In genomic region chr17:9668532-9668931, GRCh38 we compare ENCODE assay signal across 18 cellular contexts. TPM values are rescaled to one million over a fixed set of nuclear protein-coding genes. Genes with fewer than 3 reads are reported as not detected.
DNase-seq lines count a peak whose midpoint lies in the region; ATAC-seq, FAIRE-seq and TF ChIP-seq lines count a peak whose summit lies in the region.
"Had no signal": no experiment of that assay in that cellular context is flagged by ENCODE, and none has a peak within 500 bp of the region (broad histone marks: within the 10 kb centered on the region; RNA-seq: fewer than 3 reads in every experiment).

No MANE protein-coding gene starts in this region.

- no peaks in the 10 kb centered on the region for H3K27me3 Mint-ChIP-seq in astrocyte (ENCODE audit: low read depth, unreplicated experiment)
- H3K27me3 Mint-ChIP-seq: progenitor cell of endocrine pancreas had no signal

- intact Hi-C loops in left cardiac atrium (cut with DNase I) = no loop called here

- H3K79me2 ChIP-seq in astrocyte (ENCODE audit: insufficient read depth, low read length) (no peaks in the 10 kb centered on the region), SK-N-SH (ENCODE audit: insufficient read depth) (no peaks in the 10 kb centered on the region)

- CTCF ChIA-PET in SK-N-SH (lab: Yijun Ruan, JAX) = no interaction called here

- POLR2A ChIA-PET in SK-N-SH (lab: Yijun Ruan, JAX) = no interaction called here

- peaks cover 37% of the 10 kb centered on the region for H3K4me1 Mint-ChIP-seq in astrocyte (ENCODE audit: low read depth, unreplicated experiment)

- H3K9me3 ChIP-seq in BLaER1 = peaks cover 18% of the 10 kb centered on the region
- no peaks in the 10 kb centered on the region for H3K9me3 ChIP-seq in astrocyte (ENCODE audit: insufficient read depth, low read depth, low read length)
- H3K9me3 ChIP-seq in SK-N-SH = no peaks in the 10 kb centered on the region
- H3K9me3 ChIP-seq: ascending aorta had no signal

- H3K9me3 Mint-ChIP-seq in astrocyte (ENCODE audit: unreplicated experiment) = peaks cover 7% of the 10 kb centered on the region

- H3F3A ChIP-seq in SK-N-SH (replicated peaks; ENCODE audit: insufficient read depth) = no peaks in the 10 kb centered on the region

- WGBS in SK-N-SH (ENCODE audit: low lambda C conversion rate) = 29% methylated on average over 7 of the region's 7 CpGs

- FAIRE-seq in astrocyte (lab: Jason Lieb, UNC) = no peak

- H3K36me3 Mint-ChIP-seq in astrocyte (ENCODE audit: low read depth, unreplicated experiment) = peaks cover 28% of the 10 kb centered on the region

- no peak overlapping the region for H3K4me3 ChIP-seq in BLaER1
- no peak overlapping the region for H3K4me3 ChIP-seq in astrocyte (ENCODE audit: insufficient read depth, low read depth, low read length)
- H3K4me3 ChIP-seq in kidney epithelial cell (ENCODE audit: low read depth, low read length) = no peak overlapping the region
- H3K4me3 ChIP-seq in SK-N-SH (ENCODE audit: low read depth in 2 of 2, low read length in 1 of 2) = no peak overlapping the region
- H3K4me3 ChIP-seq: ascending aorta, dorsolateral prefrontal cortex had no signal

- no peak for TF ChIP-seq EP300 in SK-N-SH (IDR thresholded peaks at IDR 0.05; ENCODE audit: borderline replicate concordance in 1 of 2, low read depth in 1 of 2, low read length in 1 of 2)

- TF ChIP-seq CTCF in astrocyte (IDR thresholded peaks at IDR 0.05; ENCODE audit: insufficient read depth, low read depth, low read length) (no peak), kidney epithelial cell (IDR thresholded peaks at IDR 0.05; ENCODE audit: insufficient read depth, low read length, poor library complexity, severe bottlenecking) (no peak), SK-N-SH (IDR thresholded peaks at IDR 0.05) (no peak)

- DNase-seq in HT1080 (ENCODE audit: low read depth) = peak; percentile 95
- DNase-seq in astrocyte (ENCODE audit: low read depth) = peak; percentile 78
- DNase-seq in kidney epithelial cell (ENCODE audit: low read depth) = peak; percentile 84
- no peak for DNase-seq in SK-N-SH
- no peak for DNase-seq in left cardiac atrium
- DNase-seq in HT-29 (ENCODE audit: low spot score) = no peak
- DNase-seq: activated CD4-positive, alpha-beta memory T cell treated with anti-CD3 and anti-CD28 coated beads, Interleukin-2, amount 10 ng/mL, durations not matched to agents 7 days and 5 days; AML-193; dorsolateral prefrontal cortex; left ventricle myocardium superior; NCI-H1930; NCI-H524 treated with DMSO at 0.1 percent for 48 hours; stimulated activated CD4-positive, alpha-beta T cell treated with anti-CD3 and anti-CD28 coated beads, Interleukin-12 subunit alpha, Interleukin-12 subunit beta, amount 100 ng/mL, for 4 hours had no signal

- ATAC-seq in GM21447 (IDR thresholded peaks at IDR 0.05; ENCODE audit: unreplicated experiment) (no peak), left cardiac atrium (no peak)
- ATAC-seq: left ventricle myocardium superior had no signal

- no peak overlapping the region for H3K27ac ChIP-seq in BLaER1
- H3K27ac ChIP-seq in astrocyte (ENCODE audit: low read depth, low read length) = no peak overlapping the region
- no peak overlapping the region for H3K27ac ChIP-seq in SK-N-SH (ENCODE audit: low read depth in 2 of 2, low read length in 1 of 2)
- H3K27ac ChIP-seq: ascending aorta, dorsolateral prefrontal cortex had no signal

- H3K4me1 ChIP-seq in BLaER1 (peaks cover 75% of the 10 kb centered on the region), astrocyte (ENCODE audit: insufficient read depth, low read length) (peaks cover 3% of the 10 kb centered on the region), SK-N-SH (ENCODE audit: control insufficient read depth in 1 of 2, insufficient read depth in 2 of 2, low read depth in 1 of 2, low read length in 1 of 2) (no peaks in the 10 kb centered on the region)
- H3K4me1 ChIP-seq: ascending aorta had no signal

- H3K9ac ChIP-seq in BLaER1 (no peak overlapping the region), astrocyte (ENCODE audit: low read length) (no peak overlapping the region), SK-N-SH (no peak overlapping the region)

- peak overlapping the region; percentile 80 for H3K27ac Mint-ChIP-seq in astrocyte (ENCODE audit: unreplicated experiment)
- H3K27ac Mint-ChIP-seq: activated CD4-positive, alpha-beta memory T cell treated with anti-CD3 and anti-CD28 coated beads, Interleukin-2, amount 10 ng/mL, durations not matched to agents 7 days and 5 days; stimulated activated naive CD8-positive, alpha-beta T cell treated with anti-CD3 and anti-CD28 coated beads, Interleukin-15, Interleukin-2, amounts not matched to agents 100 ng/mL and 50 ng/mL, for 24 hours had no signal

- no peak overlapping the region for H3K4me3 Mint-ChIP-seq in astrocyte (ENCODE audit: unreplicated experiment)
- H3K4me3 Mint-ChIP-seq: activated CD4-positive, alpha-beta memory T cell treated with anti-CD3 and anti-CD28 coated beads, Interleukin-2, amount 10 ng/mL, durations not matched to agents 7 days and 5 days; stimulated activated naive CD8-positive, alpha-beta T cell treated with anti-CD3 and anti-CD28 coated beads, Interleukin-15, Interleukin-2, amounts not matched to agents 100 ng/mL and 50 ng/mL, for 24 hours had no signal

- no peaks in the 10 kb centered on the region for H3K9me2 ChIP-seq in SK-N-SH

- H2AFZ ChIP-seq in astrocyte (ENCODE audit: low read depth, low read length) = no peak overlapping the region
- no peak overlapping the region for H2AFZ ChIP-seq in SK-N-SH (ENCODE audit: low read depth)

- H3K27me3 ChIP-seq in BLaER1 (no peaks in the 10 kb centered on the region), astrocyte (ENCODE audit: insufficient read depth, low read length) (no peaks in the 10 kb centered on the region), kidney epithelial cell (ENCODE audit: control insufficient read depth, insufficient read depth, low read length) (no peaks in the 10 kb centered on the region), SK-N-SH (ENCODE audit: insufficient read depth) (peaks cover 21% of the 10 kb centered on the region; the same call in 1 of the 2 replicates)
- H3K27me3 ChIP-seq: ascending aorta had no signal

- peak overlapping the region; percentile 74 for H3K4me2 ChIP-seq in BLaER1
- peak overlapping the region; percentile 72 for H3K4me2 ChIP-seq in astrocyte (ENCODE audit: low read length)
- no peak overlapping the region for H3K4me2 ChIP-seq in SK-N-SH

- H3K36me3 ChIP-seq in BLaER1 (0 out of 2 replicates have a peak, but pooled peaks cover 14% of the 10 kb centered on the region), astrocyte (ENCODE audit: insufficient read depth, low read length) (no peaks in the 10 kb centered on the region), kidney epithelial cell (ENCODE audit: control insufficient read depth, insufficient read depth, low read length) (no peaks in the 10 kb centered on the region), SK-N-SH (replicated peaks in 1 of 2; ENCODE audit: control insufficient read depth in 1 of 2, insufficient read depth in 2 of 2, low read length in 1 of 2) (no peaks in the 10 kb centered on the region)
- H3K36me3 ChIP-seq: ascending aorta had no signal

- H4K20me1 ChIP-seq in BLaER1 = no peaks in the 10 kb centered on the region
- no peaks in the 10 kb centered on the region for H4K20me1 ChIP-seq in astrocyte (ENCODE audit: insufficient read depth, low read length)
- H4K20me1 ChIP-seq in SK-N-SH (ENCODE audit: insufficient read depth) = no peaks in the 10 kb centered on the region

- TF ChIP-seq RAD21 in SK-N-SH (IDR thresholded peaks at IDR 0.05; ENCODE audit: low read length) = no peak

TF ChIP-seq in SK-N-SH, 30 proteins besides CTCF, POLR2A, EP300 and RAD21 (continues in another document):
- TF ChIP-seq SMC3 (IDR thresholded peaks at IDR 0.05; ENCODE audit: low read depth, low read length) (no peak), IRF3 (IDR thresholded peaks at IDR 0.05; ENCODE audit: low read depth, low read length) (no peak), PBX3 (IDR thresholded peaks at IDR 0.05) (no peak), RCOR1 (IDR thresholded peaks at IDR 0.05; ENCODE audit: low read length) (no peak), FOXM1 (IDR thresholded peaks at IDR 0.05; ENCODE audit: low read depth) (no peak), YY1 (IDR thresholded peaks at IDR 0.05; ENCODE audit: low read depth) (no peak), USF1 (IDR thresholded peaks at IDR 0.05; ENCODE audit: borderline replicate concordance, low read depth) (no peak), GATA2 (CRISPR knock-in tag; IDR thresholded peaks at IDR 0.05) (no peak)

RNA-seq across cellular contexts. Expression of gene USP43, which starts 23.2 kb away (rescaled TPM):
- 0.07 and 0.84 TPM in 2 replicates for total RNA-seq in HT1080 (2014; rRNA removed; shearing (Covaris generic))
- polyA plus RNA-seq in HT1080 (2015; cell fraction: cytosol; rRNA removed) = 0.02 TPM in 1 of 2 replicates, not detected in the other
- polyA plus RNA-seq in HT1080 (2015; cell fraction: nucleus; rRNA removed) = 0.12 TPM in 1 of 2 replicates, not detected in the other
- total RNA-seq in astrocyte (5.3 and 7.0 TPM in 2 replicates), kidney epithelial cell (11.2 and 12.0 TPM in 2 replicates), left cardiac atrium (under 1 TPM in 1 of 2 donors, not detected in 1; 0.24 TPM)
- 0.05 and 0.07 TPM in 2 replicates for polyA plus RNA-seq in SK-N-SH (2012; rRNA removed)
- polyA plus RNA-seq in SK-N-SH (2012; cell fraction: cytosol; rRNA removed) = not detected in 2 replicates
- 0.45 and 0.48 TPM in 2 replicates for polyA plus RNA-seq in SK-N-SH (2012; cell fraction: nucleus; rRNA removed)
- 13.6 and 21.7 TPM in 2 replicates for total RNA-seq in HT-29 (2014; rRNA removed; shearing (Covaris generic))
- total RNA-seq: ascending aorta had no signal

Comparison
In these comparisons a context has a peak if more than half of its experiments do, and no peak if none do; other contexts are left out.
1. DNase-seq: peak in HT1080 (single experiment), astrocyte (single experiment) and kidney epithelial cell (single experiment); none in SK-N-SH (single experiment), left cardiac atrium (single experiment) and HT-29 (single experiment).